ENCODE assay signal across 11 cellular contexts in genomic region chr22:18070556-18071306, GRCh38. TPM values are rescaled to one million over a fixed set of nuclear protein-coding genes. Genes with fewer than 3 reads are reported as not detected.
DNase-seq lines count a peak whose midpoint lies in the region; ATAC-seq and TF ChIP-seq lines count a peak whose summit lies in the region.
"Had no signal": no experiment of that assay in that cellular context is flagged by ENCODE, and none has a peak within 500 bp of the region (broad histone marks: within the 10 kb centered on the region; RNA-seq: fewer than 3 reads in every experiment).

No MANE protein-coding gene starts in this region.

- no peaks in the 10 kb centered on the region for H3K27me3 ChIP-seq in OCI-LY3 (ENCODE audit: low read depth, low read length)

- TF ChIP-seq CTCF in OCI-LY3 (IDR thresholded peaks at IDR 0.05; ENCODE audit: low read depth, low read length) (peak; percentile 71), fibroblast of the aortic adventitia (IDR thresholded peaks at IDR 0.05; ENCODE audit: insufficient read depth, low read length) (peak; percentile 24)

- H3K9me3 ChIP-seq in OCI-LY3 (ENCODE audit: insufficient read depth, low read length) = no peaks in the 10 kb centered on the region
- H3K9me3 ChIP-seq: HAP-1 had no signal

- H3K4me1 ChIP-seq in OCI-LY3 (ENCODE audit: low read length) = peaks cover 67% of the 10 kb centered on the region
- H3K4me1 ChIP-seq: HAP-1 had no signal

- H3K9ac ChIP-seq in OCI-LY3 (ENCODE audit: low read length) = no peak overlapping the region

- 0 out of 2 replicates have a peak overlapping the region, but pooled peaks have one; percentile 5 for H3K4me2 ChIP-seq in OCI-LY3 (ENCODE audit: low read length)

- ATAC-seq in HG03039 (IDR thresholded peaks at IDR 0.05; ENCODE audit: unreplicated experiment) (no peak), GM18511 (IDR thresholded peaks at IDR 0.05; ENCODE audit: unreplicated experiment) (no peak)

- no peaks in the 10 kb centered on the region for H4K20me1 ChIP-seq in OCI-LY3 (ENCODE audit: insufficient read depth, low read length)

- H3K4me3 ChIP-seq in OCI-LY3 (ENCODE audit: low read length) = no peak overlapping the region
- H3K4me3 ChIP-seq in fibroblast of the aortic adventitia (ENCODE audit: low read depth, low read length) = no peak overlapping the region
- H3K4me3 ChIP-seq: HAP-1 had no signal

- DNase-seq in stimulated activated CD4-positive, alpha-beta T cell treated with anti-CD3 and anti-CD28 coated beads, Interleukin-15, amount 100 ng/mL, for 24 hours = peak; percentile 30
- no peak for DNase-seq in stimulated activated CD4-positive, alpha-beta T cell treated with anti-CD3 and anti-CD28 coated beads, Interleukin-4, amount 100 ng/mL, for 1 hour
- DNase-seq in fibroblast of the aortic adventitia (ENCODE audit: low read depth) (no peak), NK-92 (lab: John Stamatoyannopoulos, UW; ENCODE audit: unreplicated experiment) (no peak), NCI-H2196 treated with DMSO at 0.1 percent for 48 hours (lab: John Stamatoyannopoulos, UW; ENCODE audit: unreplicated experiment) (no peak)
- DNase-seq: central memory CD4-positive, alpha-beta T cell; NCI-H345 had no signal

- no peaks in the 10 kb centered on the region for H3K79me2 ChIP-seq in OCI-LY3 (ENCODE audit: low read length)

- H3K36me3 ChIP-seq in OCI-LY3 (replicated peaks; ENCODE audit: low read depth, low read length) = no peaks in the 10 kb centered on the region
- H3K36me3 ChIP-seq: HAP-1 had no signal

- no peak overlapping the region for H2AFZ ChIP-seq in OCI-LY3 (ENCODE audit: low read depth, low read length)

- no peak overlapping the region for H3K27ac ChIP-seq in OCI-LY3 (ENCODE audit: low read length)

RNA-seq across cellular contexts. Expression of gene PEX26, which starts 7.1 kb away (rescaled TPM):
- 26.1 and 41.7 TPM in 2 replicates for total RNA-seq in fibroblast of the aortic adventitia (ENCODE audit: low replicate concordance)

RNA-seq across cellular contexts. Expression of gene TUBA8, which starts 39.9 kb away (rescaled TPM):
- 0.72 TPM in 1 of 2 replicates, not detected in the other for total RNA-seq in fibroblast of the aortic adventitia (ENCODE audit: low replicate concordance)

RNA-seq across cellular contexts. Expression of gene MICAL3, which starts 46.4 kb away (rescaled TPM):
- total RNA-seq in fibroblast of the aortic adventitia (ENCODE audit: low replicate concordance) = 18.8 and 20.5 TPM in 2 replicates
